In the genomic region with DNA sequence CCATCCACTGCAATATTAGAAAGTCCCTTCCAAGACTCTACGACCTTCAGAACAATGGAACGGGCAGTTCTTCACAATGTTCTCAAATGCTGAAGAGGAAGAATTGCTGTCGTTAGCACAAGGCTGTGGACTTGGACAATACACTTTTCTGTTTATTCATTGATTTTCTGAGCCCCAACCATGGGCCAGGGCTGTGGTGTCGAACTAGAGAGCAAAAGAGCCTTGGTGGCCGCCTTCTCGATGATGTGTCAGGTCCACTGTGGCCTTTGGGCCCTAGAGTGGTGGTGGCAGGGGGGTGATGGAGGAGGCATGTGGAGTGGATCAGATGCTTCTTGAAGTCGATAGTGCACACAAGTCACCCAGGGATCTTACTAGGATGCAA, we compare ENCODE assay signal across 12 cellular contexts. TPM values are rescaled to one million over a fixed set of nuclear protein-coding genes. Genes with fewer than 3 reads are reported as not detected.
DNase-seq lines count a peak whose midpoint lies in the region; ATAC-seq and TF ChIP-seq lines count a peak whose summit lies in the region.
"Had no signal": no experiment of that assay in that cellular context is flagged by ENCODE, and none has a peak within 500 bp of the region (broad histone marks: within the 10 kb centered on the region; RNA-seq: fewer than 3 reads in every experiment).

No MANE protein-coding gene starts in this region.

- TF ChIP-seq CTCF in chondrocyte (IDR thresholded peaks at IDR 0.05), result no peak
- TF ChIP-seq CTCF in nephron (IDR thresholded peaks at IDR 0.05; ENCODE audit: unreplicated experiment in 3 of 3), result no peak
- TF ChIP-seq CTCF in stomach (IDR thresholded peaks at IDR 0.05), result no peak

- H3K27ac Mint-ChIP-seq in chondrocyte (ENCODE audit: unreplicated experiment) (no peak overlapping the region), nephron (peak overlapping the region; percentile 62 to 86 (median 64))

- no peak for TF ChIP-seq POLR2A in stomach (IDR thresholded peaks at IDR 0.05)

- H3K4me3 Mint-ChIP-seq in chondrocyte (ENCODE audit: unreplicated experiment), result no peak overlapping the region
- H3K4me3 Mint-ChIP-seq in nephron, result no peak overlapping the region

- intact Hi-C loops in stomach (cut with DNase I; ENCODE audit: low total_unique reads), result no loop called here

- DNase-seq in H7 (peak; percentile 20), chondrocyte (ENCODE audit: low spot score) (peak; percentile 32), stomach (no peak)
- DNase-seq: CD8-positive, alpha-beta memory T cell; NCI-H1694 treated with DMSO at 0.1 percent for 48 hours; SJCRH30 had no signal

- H3K9me3 Mint-ChIP-seq in chondrocyte (ENCODE audit: low read depth), result no peaks in the 10 kb centered on the region
- H3K9me3 Mint-ChIP-seq in nephron, result no peaks in the 10 kb centered on the region
- H3K9me3 Mint-ChIP-seq: CD8-positive, alpha-beta memory T cell had no signal

- H3K27ac ChIP-seq in stomach, result peak overlapping the region; percentile 35 to 78 (median 61)
- H3K27ac ChIP-seq: SJCRH30 had no signal

- H3K36me3 Mint-ChIP-seq in chondrocyte (ENCODE audit: low read depth) (no peaks in the 10 kb centered on the region), nephron (ENCODE audit: low read depth) (no peaks in the 10 kb centered on the region)
- H3K36me3 Mint-ChIP-seq: CD8-positive, alpha-beta memory T cell had no signal

- 66 to 78% (median 72%) methylated on average over 7 of the region's 7 CpGs for WGBS in stomach, 5 donors

- H3K27me3 Mint-ChIP-seq in chondrocyte (ENCODE audit: low read depth), result peaks cover 28% of the 10 kb centered on the region
- peaks cover 12% of the 10 kb centered on the region for H3K27me3 Mint-ChIP-seq in nephron (ENCODE audit: low read depth)

- H3K4me1 Mint-ChIP-seq in chondrocyte (ENCODE audit: low read depth) (peaks cover 16% of the 10 kb centered on the region), nephron (peaks cover 18% of the 10 kb centered on the region)
- H3K4me1 Mint-ChIP-seq: CD8-positive, alpha-beta memory T cell had no signal

- H3K36me3 ChIP-seq in H7 (replicated peaks; ENCODE audit: control insufficient read depth, insufficient read depth, low read length) (no peaks in the 10 kb centered on the region), stomach (no peaks in the 10 kb centered on the region)
- H3K36me3 ChIP-seq: SJCRH30 had no signal

- H3K4me3 ChIP-seq in H7 (ENCODE audit: insufficient read depth, low read depth, low read length) (no peak overlapping the region), stomach (no peak overlapping the region)
- H3K4me3 ChIP-seq: SJCRH30 had no signal

- H3K9me3 ChIP-seq in stomach, result no peaks in the 10 kb centered on the region
- H3K9me3 ChIP-seq: SJCRH30 had no signal

- no peak for TF ChIP-seq EP300 in stomach (IDR thresholded peaks at IDR 0.05)

- peaks cover 25 to 44% (median 32%) of the 10 kb centered on the region in 4 donors for H3K4me1 ChIP-seq in stomach

- H3K27me3 ChIP-seq in H7 (ENCODE audit: control insufficient read depth, insufficient read depth, low read length), result no peaks in the 10 kb centered on the region; the same call in 1 of the 2 replicates
- peaks cover 0 to 47% (median 0%) of the 10 kb centered on the region in 3 donors for H3K27me3 ChIP-seq in stomach

- ATAC-seq in GM19455 (IDR thresholded peaks at IDR 0.05; ENCODE audit: unreplicated experiment) (no peak), GM18498 (IDR thresholded peaks at IDR 0.05; ENCODE audit: unreplicated experiment) (no peak), GM21717 (IDR thresholded peaks at IDR 0.05; ENCODE audit: unreplicated experiment) (no peak), HG02678 (IDR thresholded peaks at IDR 0.05; ENCODE audit: unreplicated experiment) (no peak)

RNA-seq across cellular contexts. Expression of a gene that starts 18.5 kb away (rescaled TPM):
- 0.92 and 2.0 TPM in 2 replicates for total RNA-seq in H7 (2014; rRNA removed; shearing (Covaris generic))
- total RNA-seq in chondrocyte (0.39 to 1.4 TPM (median 0.70 TPM) in 3 replicates), stomach (10 to 100 TPM in 4 of 5 donors, 1 to 10 TPM in 1; 3.9 to 79.4 (median 18.7) TPM)
- 10 to 100 TPM in 2 of 3 donors, 1 to 10 TPM in 1; 4.1 to 20.0 (median 13.9) TPM for polyA plus RNA-seq in stomach
- total RNA-seq: CD8-positive, alpha-beta memory T cell; LHCN-M2; SJCRH30 had no signal
- polyA plus RNA-seq: CD8-positive, alpha-beta memory T cell had no signal

RNA-seq across cellular contexts. Expression of a gene that starts 37.7 kb away (rescaled TPM):
- 10.5 and 10.8 TPM in 2 replicates for total RNA-seq in H7 (2014; rRNA removed; shearing (Covaris generic))
- total RNA-seq in chondrocyte, result 45.9 to 52.9 TPM (median 48.5 TPM) in 3 replicates
- total RNA-seq in stomach, result 10 to 100 TPM in 3 of 5 donors, 1 to 10 TPM in 2; 2.9 to 26.3 (median 21.1) TPM
- 1 to 10 TPM; 3.4 to 7.1 (median 5.6) TPM for polyA plus RNA-seq in stomach
- polyA plus RNA-seq: CD8-positive, alpha-beta memory T cell had no signal

RNA-seq across cellular contexts. Expression of a gene that starts 39.5 kb away (rescaled TPM):
- total RNA-seq in H7 (2014; rRNA removed; shearing (Covaris generic)), result 1.6 and 1.7 TPM in 2 replicates
- not detected in 3 replicates for total RNA-seq in chondrocyte
- 1 to 10 TPM in 2 of 5 donors, under 1 TPM in 1, not detected in 2; 0.89 to 3.3 (median 2.3) TPM for total RNA-seq in stomach
- polyA plus RNA-seq in stomach, result 1 to 10 TPM; 1.4 to 2.9 (median 2.6) TPM
- total RNA-seq: CD8-positive, alpha-beta memory T cell; LHCN-M2 had no signal
- polyA plus RNA-seq: CD8-positive, alpha-beta memory T cell had no signal
